1 cellular context compared by ENCODE assay signal in genomic region chr11:76236092-76237026, GRCh38.
A peak's percentile ranks its signal among the peaks of the same experiment; 100 is the strongest.
TF ChIP-seq lines count a peak whose summit lies in the region.

No MANE protein-coding gene starts in this region.

TF ChIP-seq in K562, 482 proteins besides CTCF, POLR2A, EP300 and RAD21 (continued from another document and continues in another):
- TF ChIP-seq GABPB1 (CRISPR knock-in tag; IDR thresholded peaks at IDR 0.05) (peak; percentile 43; the same call in 1 of the 2 replicates), SAFB (IDR thresholded peaks at IDR 0.05; ENCODE audit: borderline replicate concordance, low read depth, low read length) (peak; percentile 36; the same call in 1 of the 2 replicates), RBM14 (IDR thresholded peaks at IDR 0.05; ENCODE audit: borderline replicate concordance, insufficient read depth, low read depth, low read length) (no peak), ZNF41 (CRISPR knock-in tag; conservative IDR thresholded peaks at IDR 0.05) (no peak), MTA3 (IDR thresholded peaks at IDR 0.05; ENCODE audit: borderline replicate concordance) (no peak; the same call in 1 of the 2 replicates), TAF15 (IDR thresholded peaks at IDR 0.05; ENCODE audit: low read depth, low read length) (no peak), SMAD1 (IDR thresholded peaks at IDR 0.05; ENCODE audit: low read depth, low read length, partially characterized antibody) (no peak), KDM1A (IDR thresholded peaks at IDR 0.05) (peak; percentile 70 to 84), ZNF212 (CRISPR knock-in tag; IDR thresholded peaks at IDR 0.05) (no peak), ZBTB8A (IDR thresholded peaks at IDR 0.05; ENCODE audit: partially characterized antibody) (no peak), ZNF175 (CRISPR knock-in tag; IDR thresholded peaks at IDR 0.05; ENCODE audit: low read depth) (0 out of 2 replicates have a peak, but pooled peaks have one; percentile 5), HNRNPLL (IDR thresholded peaks at IDR 0.05; ENCODE audit: low read depth, low read length, poor library complexity, severe bottlenecking) (peak; percentile 60), ZNF511 (CRISPR knock-in tag; IDR thresholded peaks at IDR 0.05) (no peak; the same call in 1 of the 2 replicates), ZBTB9 (CRISPR knock-in tag; IDR thresholded peaks at IDR 0.05) (no peak), FOXP4 (CRISPR knock-in tag; IDR thresholded peaks at IDR 0.05; ENCODE audit: borderline replicate concordance) (0 out of 2 replicates have a peak, but pooled peaks have one; percentile 6), TEAD4 (IDR thresholded peaks at IDR 0.05; ENCODE audit: low read length) (no peak), TEAD4 (CRISPR knock-in tag; IDR thresholded peaks at IDR 0.05; ENCODE audit: borderline replicate concordance) (no peak), PHF8 (IDR thresholded peaks at IDR 0.05; ENCODE audit: borderline replicate concordance, low read length) (peak; percentile 73; the same call in 1 of the 2 replicates), GATAD2B (IDR thresholded peaks at IDR 0.05; ENCODE audit: borderline replicate concordance) (no peak), TCF7L2 (IDR thresholded peaks at IDR 0.05; ENCODE audit: low read depth, low read length) (no peak), PHTF2 (CRISPR knock-in tag; IDR thresholded peaks at IDR 0.05) (no peak), MAFK (IDR thresholded peaks at IDR 0.05; ENCODE audit: low read length) (no peak), YY1 (IDR thresholded peaks at IDR 0.05; ENCODE audit: borderline replicate concordance in 1 of 3, control insufficient read depth in 1 of 3, extremely low read depth in 1 of 3, insufficient read depth in 3 of 3, insufficient read length in 1 of 3, insufficient replicate concordance in 2 of 3, low read depth in 1 of 3, low read length in 2 of 3) (peak; percentile 44 to 82 (median 76)), ZBTB2 (IDR thresholded peaks at IDR 0.05) (peak; percentile 72; the same call in 1 of the 2 replicates), RFX5 (IDR thresholded peaks at IDR 0.05; ENCODE audit: low read depth, low read length) (no peak), RCOR1 (IDR thresholded peaks at IDR 0.05; ENCODE audit: borderline replicate concordance in 1 of 2, low read depth in 2 of 2, low read length in 2 of 2) (peak in 1 of 2 experiments; percentile 56; a peak in 2 of 4 replicates), RERE (CRISPR knock-in tag; IDR thresholded peaks at IDR 0.05; ENCODE audit: borderline replicate concordance) (0 out of 2 replicates have a peak, but pooled peaks have one; percentile 57), SNIP1 (IDR thresholded peaks at IDR 0.05; ENCODE audit: low read depth) (peak; percentile 58; the same call in 1 of the 2 replicates), ETV5 (CRISPR knock-in tag; IDR thresholded peaks at IDR 0.05; ENCODE audit: low read depth) (no peak), SAFB2 (IDR thresholded peaks at IDR 0.05; ENCODE audit: borderline replicate concordance, low read depth, low read length, severe bottlenecking) (no peak), ZNF655 (CRISPR knock-in tag; IDR thresholded peaks at IDR 0.05) (no peak), BCOR (IDR thresholded peaks at IDR 0.05) (peak; percentile 95), E2F6 (IDR thresholded peaks at IDR 0.05; ENCODE audit: borderline replicate concordance in 1 of 2, extremely low read depth in 1 of 2, insufficient read depth in 1 of 2, insufficient read length in 1 of 2, low read depth in 1 of 2, low read length in 1 of 2, poor library complexity in 1 of 2, severe bottlenecking in 1 of 2) (peak in 1 of 2 experiments; percentile 28), PCBP1 (IDR thresholded peaks at IDR 0.05; ENCODE audit: low read depth, low read length, poor library complexity, severe bottlenecking) (peak; percentile 69), ZNF143 (CRISPR knock-in tag; IDR thresholded peaks at IDR 0.05) (no peak), SIN3A (IDR thresholded peaks at IDR 0.05; ENCODE audit: borderline replicate concordance in 2 of 2, control insufficient read depth in 1 of 2, low read depth in 2 of 2, low read length in 2 of 2) (0 out of 4 replicates have a peak, but pooled peaks of 1 of the 2 experiments have one; percentile 2)
